ENCODE assay signal across 21 cellular contexts in genomic region chr6:19864285-19864684, GRCh38. TPM values are rescaled to one million over a fixed set of nuclear protein-coding genes. Genes with fewer than 3 reads are reported as not detected.
"Had no signal": no experiment of that assay in that cellular context is flagged by ENCODE, and none has a peak within 500 bp of the region (broad histone marks: within the 10 kb centered on the region; RNA-seq: fewer than 3 reads in every experiment).

No MANE protein-coding gene starts in this region.

- H3K4me1 ChIP-seq: gastroesophageal sphincter, upper lobe of right lung had no signal

- H3K27me3 Mint-ChIP-seq: activated naive CD8-positive, alpha-beta T cell treated with anti-CD3 and anti-CD28 coated beads, Interleukin-2, amount 50 U/mL, for 24 hours had no signal

- DNase-seq: activated CD4-positive, alpha-beta T cell treated with anti-CD3 and anti-CD28 coated beads for 1 hour; activated CD4-positive, alpha-beta T cell treated with anti-CD3 and anti-CD28 coated beads, Interleukin-2, amount 50 U/mL, for 1 hour; activated CD8-positive, alpha-beta T cell treated with anti-CD3 and anti-CD28 coated beads, Interleukin-2, amount 10 ng/mL, durations not matched to agents 7 days and 5 days; activated gamma-delta T cell; activated naive CD4-positive, alpha-beta T cell treated with anti-CD3 and anti-CD28 coated beads, Interleukin-2, amount 50 U/mL, for 16 hours; activated naive CD8-positive, alpha-beta T cell treated with anti-CD3 and anti-CD28 coated beads, Interleukin-2, amount 50 U/mL, for 24 hours; cerebellar nuclear complex; endodermal cell; head of caudate nucleus; hypothalamus; left ventricle myocardium inferior; naive thymus-derived CD4-positive, alpha-beta T cell; retina; stimulated activated CD4-positive, alpha-beta T cell treated with anti-CD3 and anti-CD28 coated beads, Interleukin-4, amount 100 ng/mL, for 1 hour; stimulated activated naive CD4-positive, alpha-beta T cell; upper lobe of right lung had no signal

- H3K27ac Mint-ChIP-seq: activated CD8-positive, alpha-beta T cell treated with anti-CD3 and anti-CD28 coated beads, Interleukin-2, amount 10 ng/mL, durations not matched to agents 7 days and 5 days; activated naive CD8-positive, alpha-beta T cell treated with anti-CD3 and anti-CD28 coated beads, Interleukin-2, amount 50 U/mL, for 24 hours; activated T-helper 1 cell treated with anti-CD3 and anti-CD28 coated beads, Interleukin-12 subunit alpha, Interleukin-12 subunit beta, Interleukin-2, Interleukin-4 antibody, amounts not matched to agents 30 ng/mL and 10 ng/mL and 1 ng/mL, durations not matched to agents 14 hours and 24 hours and 36 hours; endodermal cell; naive thymus-derived CD4-positive, alpha-beta T cell; progenitor cell of endocrine pancreas had no signal

- H3K4me3 ChIP-seq: coronary artery, gastroesophageal sphincter, left ventricle myocardium inferior, upper lobe of right lung had no signal

- H3K36me3 ChIP-seq: gastroesophageal sphincter, left ventricle myocardium inferior, upper lobe of right lung had no signal

- H3K36me3 Mint-ChIP-seq: naive thymus-derived CD4-positive, alpha-beta T cell had no signal

- H3K27ac ChIP-seq: coronary artery, epithelial cell of prostate, gastroesophageal sphincter, left ventricle myocardium inferior, upper lobe of right lung had no signal

- H3K4me3 Mint-ChIP-seq: activated CD8-positive, alpha-beta T cell treated with anti-CD3 and anti-CD28 coated beads, Interleukin-2, amount 10 ng/mL, durations not matched to agents 7 days and 5 days; activated naive CD8-positive, alpha-beta T cell treated with anti-CD3 and anti-CD28 coated beads, Interleukin-2, amount 50 U/mL, for 24 hours; activated T-helper 1 cell treated with anti-CD3 and anti-CD28 coated beads, Interleukin-12 subunit alpha, Interleukin-12 subunit beta, Interleukin-2, Interleukin-4 antibody, amounts not matched to agents 30 ng/mL and 10 ng/mL and 1 ng/mL, durations not matched to agents 14 hours and 24 hours and 36 hours; endodermal cell; naive thymus-derived CD4-positive, alpha-beta T cell had no signal

- ATAC-seq: activated CD8-positive, alpha-beta T cell treated with anti-CD3 and anti-CD28 coated beads, Interleukin-2, amount 10 ng/mL, durations not matched to agents 7 days and 5 days; activated naive CD8-positive, alpha-beta T cell treated with anti-CD3 and anti-CD28 coated beads, Interleukin-2, amount 50 U/mL, for 24 hours; gastroesophageal sphincter; naive thymus-derived CD4-positive, alpha-beta T cell; upper lobe of right lung had no signal

- H3K4me1 Mint-ChIP-seq: activated naive CD8-positive, alpha-beta T cell treated with anti-CD3 and anti-CD28 coated beads, Interleukin-2, amount 50 U/mL, for 24 hours; naive thymus-derived CD4-positive, alpha-beta T cell had no signal

- H3K9me3 ChIP-seq: gastroesophageal sphincter, left ventricle myocardium inferior, upper lobe of right lung had no signal

- H3K9me3 Mint-ChIP-seq: activated naive CD8-positive, alpha-beta T cell treated with anti-CD3 and anti-CD28 coated beads, Interleukin-2, amount 50 U/mL, for 24 hours; activated T-helper 1 cell treated with anti-CD3 and anti-CD28 coated beads, Interleukin-12 subunit alpha, Interleukin-12 subunit beta, Interleukin-2, Interleukin-4 antibody, amounts not matched to agents 30 ng/mL and 10 ng/mL and 1 ng/mL, durations not matched to agents 14 hours and 24 hours and 36 hours; endodermal cell; naive thymus-derived CD4-positive, alpha-beta T cell had no signal

RNA-seq across cellular contexts. Expression of gene ID4, which starts 27.1 kb away (rescaled TPM):
- total RNA-seq: activated CD8-positive, alpha-beta T cell treated with anti-CD3 and anti-CD28 coated beads, Interleukin-2, amount 10 ng/mL, durations not matched to agents 7 days and 5 days; activated T-helper 1 cell treated with anti-CD3 and anti-CD28 coated beads, Interleukin-12 subunit alpha, Interleukin-12 subunit beta, Interleukin-2, Interleukin-4 antibody, amounts not matched to agents 30 ng/mL and 10 ng/mL and 1 ng/mL, durations not matched to agents 14 hours and 24 hours and 36 hours; naive thymus-derived CD4-positive, alpha-beta T cell had no signal
- polyA plus RNA-seq: naive thymus-derived CD4-positive, alpha-beta T cell had no signal
